8 cellular contexts compared by ENCODE assay signal in genomic region chr16:30335028-30335597, GRCh38. TPM values are rescaled to one million over a fixed set of nuclear protein-coding genes. Genes with fewer than 3 reads are reported as not detected.
DNase-seq lines count a peak whose midpoint lies in the region; ATAC-seq and TF ChIP-seq lines count a peak whose summit lies in the region.
"Not testable (repeated sequence)": the region's sequence is repeated elsewhere in the genome, so short reads cannot be mapped to it uniquely, and the experiment has no call there.

No MANE protein-coding gene starts in this region.

- DNase-seq in GM12864 (ENCODE audit: low read depth), result not testable (repeated sequence)
- DNase-seq in NCI-H1417 (lab: John Stamatoyannopoulos, UW), result peak; percentile 60 to 86 (median 86)
- DNase-seq in T-cell, result peak; percentile 64 to 88 (median 78)
- DNase-seq in adipocyte (ENCODE audit: low read depth), result peak; percentile 88
- peak; percentile 93 for DNase-seq in cardiac septum (ENCODE audit: low spot score)
- DNase-seq in trophoblast cell, result peak; percentile 73 to 79
- peak; percentile 78 to 92 for DNase-seq in tibial artery

- peak overlapping the region; percentile 83 to 92 (median 91) for H3K4me3 Mint-ChIP-seq in T-cell

- CTCF ChIA-PET in T-cell (lab: Charles Lee), result interaction anchor here (0.6 to 1.4 kb wide), 4 partner anchors 36 to 545 kb away, joined by 3 to 4 read pairs (median 3); partner anchors contain the start of gene DCTPP1 (in 1 of the 2)

- H4K8ac ChIP-seq in trophoblast cell (ENCODE audit: low read depth, low read length), result peak overlapping the region; percentile 100

- not testable (repeated sequence) for H3K79me2 ChIP-seq in trophoblast cell (ENCODE audit: control insufficient read depth, insufficient read depth, low read length, poor library complexity)

- H3K79me1 ChIP-seq in trophoblast cell (ENCODE audit: low read length), result not testable (repeated sequence)

- H3K36me3 ChIP-seq in adipocyte (ENCODE audit: control insufficient read depth, insufficient read depth, low read length, severe bottlenecking); trophoblast cell (ENCODE audit: control insufficient read depth in 1 of 2, insufficient read depth in 2 of 2, low read length in 2 of 2); tibial artery: not testable (repeated sequence)

- H3K27ac ChIP-seq in trophoblast cell (ENCODE audit: low read depth, low read length), result peak overlapping the region; percentile 94
- H3K27ac ChIP-seq in tibial artery, result peak overlapping the region; percentile 97

- POLR2A ChIA-PET in T-cell (lab: Charles Lee), result interaction anchor here in 1 of 2 donors (0.7 kb wide), 1 partner anchor 83 kb away, joined by 3 read pairs; no protein-coding TSS in a partner anchor

- peak overlapping the region; percentile 99 for H3K4ac ChIP-seq in trophoblast cell (ENCODE audit: low read depth, low read length)

- not testable (repeated sequence) for H3K9me3 ChIP-seq in adipocyte (ENCODE audit: control insufficient read depth, low read length); trophoblast cell (ENCODE audit: insufficient read depth, low read depth, low read length); tibial artery

- H3K14ac ChIP-seq in trophoblast cell (ENCODE audit: low read length), result peak overlapping the region; percentile 100

- H2BK120ac ChIP-seq in trophoblast cell (ENCODE audit: insufficient read depth, low read length, poor library complexity), result peak overlapping the region; percentile 98

- H4K12ac ChIP-seq in trophoblast cell (ENCODE audit: low read depth, low read length), result peak overlapping the region; percentile 99

- H3K4me1 ChIP-seq in adipocyte (ENCODE audit: control insufficient read depth, insufficient read depth, low read length) (peaks cover 19% of the 10 kb centered on the region), tibial artery (peaks cover 0 to 14% (median 7%) of the 10 kb centered on the region in 4 donors)
- H3K4me1 ChIP-seq in trophoblast cell (ENCODE audit: control insufficient read depth in 1 of 2, insufficient read depth in 2 of 2, low read length in 2 of 2), result not testable (repeated sequence)

- H3K9me3 Mint-ChIP-seq in T-cell, result not testable (repeated sequence)

- peak overlapping the region; percentile 100 for H3K18ac ChIP-seq in trophoblast cell (ENCODE audit: low read length)

- not testable (repeated sequence) for TF ChIP-seq CTCF in GM12864 (IDR thresholded peaks at IDR 0.05; ENCODE audit: low read depth, low read length, missing control alignments); tibial artery (IDR thresholded peaks at IDR 0.05)

- ATAC-seq in HG02798 (IDR thresholded peaks at IDR 0.05; ENCODE audit: poor library complexity, unreplicated experiment) (peak; percentile 84), T-cell (replicated peaks in 1 of 4) (peak; percentile 77 to 80 (median 78))

- peak overlapping the region; percentile 84 for H3K4me3 ChIP-seq in GM12864 (ENCODE audit: low read depth, low read length)
- peak overlapping the region; percentile 82 for H3K4me3 ChIP-seq in adipocyte (ENCODE audit: low read length)
- H3K4me3 ChIP-seq in trophoblast cell (ENCODE audit: low read depth, low read length), result peak overlapping the region; percentile 96
- H3K4me3 ChIP-seq in tibial artery, result peak overlapping the region; percentile 79 to 84

- H3K36me3 Mint-ChIP-seq in T-cell, result not testable (repeated sequence)

- H2BK5ac ChIP-seq in trophoblast cell (ENCODE audit: low read depth, low read length, poor library complexity), result peak overlapping the region; percentile 98

- H3K27me3 Mint-ChIP-seq in T-cell, result not testable (repeated sequence)

- intact Hi-C loops in cardiac septum (cut with DNase I); tibial artery (cut with DNase I; ENCODE audit: low total_unique reads): not testable (repeated sequence)

- H2AFZ ChIP-seq in trophoblast cell (ENCODE audit: insufficient read depth, low read length, poor library complexity), result peak overlapping the region; percentile 99

- H4K91ac ChIP-seq in trophoblast cell (ENCODE audit: low read depth, low read length), result peak overlapping the region; percentile 97

- H3K4me1 Mint-ChIP-seq in T-cell, result peaks cover 24 to 36% (median 27%) of the 10 kb centered on the region in 3 donors

- H3K23ac ChIP-seq in trophoblast cell (ENCODE audit: low read length), result not testable (repeated sequence)

- H3K4me2 ChIP-seq in trophoblast cell (ENCODE audit: low read length), result peak overlapping the region; percentile 48

- no CpG with 5 or more reads among the region's 70 CpGs for WGBS in trophoblast cell (ENCODE audit: extremely low coverage, insufficient coverage, insufficient read length)

- H3K9ac ChIP-seq in adipocyte (ENCODE audit: low read length) (peak overlapping the region; percentile 86), trophoblast cell (ENCODE audit: low read length) (peak overlapping the region; percentile 84)

- peak overlapping the region; percentile 95 for H2AK5ac ChIP-seq in trophoblast cell (ENCODE audit: low read length)

- H3K27me3 ChIP-seq in adipocyte (replicated peaks; ENCODE audit: control insufficient read depth, insufficient read depth, low read length); trophoblast cell (ENCODE audit: insufficient read depth, low read length); tibial artery: not testable (repeated sequence)

- H3K27ac Mint-ChIP-seq in T-cell, result peak overlapping the region; percentile 86 to 87

- H2BK12ac ChIP-seq in trophoblast cell (ENCODE audit: low read length), result peak overlapping the region; percentile 66

RNA-seq across cellular contexts. Expression of gene CD2BP2, which starts 20.0 kb away (rescaled TPM):
- 10 to 100 TPM; 38.9 to 80.3 (median 73.3) TPM for total RNA-seq in T-cell
- total RNA-seq in cardiac septum, result 41.7 TPM
- polyA plus RNA-seq in trophoblast cell (2013), result 35.5 and 38.3 TPM in 2 replicates

RNA-seq across cellular contexts. Expression of gene TBC1D10B, which starts 35.2 kb away (rescaled TPM):
- total RNA-seq in T-cell (10 to 100 TPM; 24.0 to 60.1 (median 52.5) TPM), cardiac septum (23.7 TPM)
- polyA plus RNA-seq in trophoblast cell (2013), result 29.4 and 29.9 TPM in 2 replicates

RNA-seq across cellular contexts. Expression of gene MYL11, which starts 39.5 kb away (rescaled TPM):
- total RNA-seq in T-cell, result 1 to 10 TPM in 2 of 5 donors, under 1 TPM in 1, not detected in 2; 0.91 to 1.3 (median 1.1) TPM
- total RNA-seq in cardiac septum, result 0.59 TPM
- 4.0 and 5.0 TPM in 2 replicates for polyA plus RNA-seq in trophoblast cell (2013)

RNA-seq across cellular contexts. Expression of gene SEPTIN1, which starts 47.2 kb away (rescaled TPM):
- 100 to 1,000 TPM; 191 to 259 (median 229) TPM for total RNA-seq in T-cell
- total RNA-seq in cardiac septum, result 2.2 TPM
- polyA plus RNA-seq in trophoblast cell (2013), result 1.3 and 1.5 TPM in 2 replicates
